In the genomic region with DNA sequence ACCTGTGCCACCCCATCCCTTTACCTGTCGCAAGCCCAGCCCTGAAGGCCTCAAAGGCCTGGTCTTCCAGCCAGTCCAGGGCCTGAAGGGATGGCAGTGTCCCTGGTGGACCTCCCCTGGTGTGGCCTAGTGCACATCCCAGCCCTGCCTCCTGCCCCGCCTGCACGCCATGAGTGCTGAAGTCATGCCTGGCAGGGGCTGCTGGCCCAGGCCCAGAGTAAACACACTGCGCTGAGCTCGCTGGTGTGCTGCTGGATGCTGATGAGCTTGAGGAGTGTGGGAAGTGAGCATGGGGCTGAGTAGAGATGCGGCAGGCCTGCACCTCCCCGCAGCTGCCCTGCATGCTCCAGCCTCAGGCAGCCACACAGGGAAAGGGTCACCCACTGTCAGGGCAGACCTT, we compare ENCODE assay signal across 8 cellular contexts.
A peak's percentile ranks its signal among the peaks of the same experiment; 100 is the strongest.
DNase-seq lines count a peak whose midpoint lies in the region; ATAC-seq and TF ChIP-seq lines count a peak whose summit lies in the region.

No MANE protein-coding gene starts in this region.

- TF ChIP-seq CTCF in AG09309 (IDR thresholded peaks at IDR 0.05; ENCODE audit: control insufficient read depth, insufficient read depth, low read depth, low read length, missing control alignments) = no peak

- peak; percentile 72 for DNase-seq in AG09309 (ENCODE audit: low read depth)
- peak; percentile 40 for DNase-seq in NCI-H2029 treated with DMSO at 0.1 percent for 48 hours (lab: John Stamatoyannopoulos, UW)
- DNase-seq in dedifferentiated amniotic fluid mesenchymal stem cell (ENCODE audit: extremely low spot score) = peak; percentile 87
- peak; percentile 86 for DNase-seq in middle frontal gyrus (ENCODE audit: extremely low spot score, low spot score)
- no peak for DNase-seq in stimulated activated CD4-positive, alpha-beta T cell treated with anti-CD3 and anti-CD28 coated beads, Interleukin-4, amount 100 ng/mL, for 24 hours
- DNase-seq in activated T-cell treated with anti-CD3 and anti-CD28 coated beads, Interleukin-2, amount 50 U/mL, for 48 hours = no peak

- no peak overlapping the region for H3K4me3 ChIP-seq in AG09309 (ENCODE audit: control insufficient read depth, low read depth, low read length)

- ATAC-seq in GM18505 (IDR thresholded peaks at IDR 0.05; ENCODE audit: unreplicated experiment) = no peak
- no peak for ATAC-seq in GM21576 (IDR thresholded peaks at IDR 0.05; ENCODE audit: unreplicated experiment)

- TF ChIP-seq POLR2A in GM18505 (IDR thresholded peaks at IDR 0.05; ENCODE audit: borderline replicate concordance, extremely low read depth, insufficient read depth, insufficient read length) = no peak

Comparison
In these comparisons a context has a peak if more than half of its experiments do, and no peak if none do; other contexts are left out.
1. DNase-seq: peak in AG09309 (single experiment), NCI-H2029 treated with DMSO at 0.1 percent for 48 hours (single experiment), dedifferentiated amniotic fluid mesenchymal stem cell (single experiment) and middle frontal gyrus (single experiment); none in stimulated activated CD4-positive, alpha-beta T cell treated with anti-CD3 and anti-CD28 coated beads, Interleukin-4, amount 100 ng/mL, for 24 hours (single experiment) and activated T-cell treated with anti-CD3 and anti-CD28 coated beads, Interleukin-2, amount 50 U/mL, for 48 hours (0 of 2).